Comparison of ENCODE assay signal across 2 cellular contexts in the genomic region with DNA sequence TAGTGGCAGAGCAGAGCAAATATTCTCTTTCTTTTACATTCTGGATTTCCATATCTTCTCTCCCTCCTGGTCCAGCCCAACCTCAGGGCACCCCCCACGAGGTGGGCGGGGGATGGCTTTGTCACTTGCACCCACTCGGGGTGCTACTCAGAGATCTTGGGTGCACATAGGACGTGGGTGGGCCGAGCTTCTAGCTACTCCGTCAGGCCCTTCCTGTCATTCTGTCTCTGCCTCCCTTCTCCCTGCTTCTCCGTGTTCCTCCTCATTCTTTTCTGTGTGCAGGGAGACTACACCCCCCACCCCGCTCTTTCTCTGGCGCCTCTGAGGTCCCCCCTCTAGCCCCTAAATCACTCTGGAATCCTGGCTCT.
TF ChIP-seq lines count a peak whose summit lies in the region.

No MANE protein-coding gene starts in this region.

TF ChIP-seq in K562, 482 proteins besides CTCF, POLR2A, EP300 and RAD21:
- TF ChIP-seq BRD9 (IDR thresholded peaks at IDR 0.05; ENCODE audit: low read depth, partially characterized antibody) = no peak
- TF ChIP-seq, protein P1, sequence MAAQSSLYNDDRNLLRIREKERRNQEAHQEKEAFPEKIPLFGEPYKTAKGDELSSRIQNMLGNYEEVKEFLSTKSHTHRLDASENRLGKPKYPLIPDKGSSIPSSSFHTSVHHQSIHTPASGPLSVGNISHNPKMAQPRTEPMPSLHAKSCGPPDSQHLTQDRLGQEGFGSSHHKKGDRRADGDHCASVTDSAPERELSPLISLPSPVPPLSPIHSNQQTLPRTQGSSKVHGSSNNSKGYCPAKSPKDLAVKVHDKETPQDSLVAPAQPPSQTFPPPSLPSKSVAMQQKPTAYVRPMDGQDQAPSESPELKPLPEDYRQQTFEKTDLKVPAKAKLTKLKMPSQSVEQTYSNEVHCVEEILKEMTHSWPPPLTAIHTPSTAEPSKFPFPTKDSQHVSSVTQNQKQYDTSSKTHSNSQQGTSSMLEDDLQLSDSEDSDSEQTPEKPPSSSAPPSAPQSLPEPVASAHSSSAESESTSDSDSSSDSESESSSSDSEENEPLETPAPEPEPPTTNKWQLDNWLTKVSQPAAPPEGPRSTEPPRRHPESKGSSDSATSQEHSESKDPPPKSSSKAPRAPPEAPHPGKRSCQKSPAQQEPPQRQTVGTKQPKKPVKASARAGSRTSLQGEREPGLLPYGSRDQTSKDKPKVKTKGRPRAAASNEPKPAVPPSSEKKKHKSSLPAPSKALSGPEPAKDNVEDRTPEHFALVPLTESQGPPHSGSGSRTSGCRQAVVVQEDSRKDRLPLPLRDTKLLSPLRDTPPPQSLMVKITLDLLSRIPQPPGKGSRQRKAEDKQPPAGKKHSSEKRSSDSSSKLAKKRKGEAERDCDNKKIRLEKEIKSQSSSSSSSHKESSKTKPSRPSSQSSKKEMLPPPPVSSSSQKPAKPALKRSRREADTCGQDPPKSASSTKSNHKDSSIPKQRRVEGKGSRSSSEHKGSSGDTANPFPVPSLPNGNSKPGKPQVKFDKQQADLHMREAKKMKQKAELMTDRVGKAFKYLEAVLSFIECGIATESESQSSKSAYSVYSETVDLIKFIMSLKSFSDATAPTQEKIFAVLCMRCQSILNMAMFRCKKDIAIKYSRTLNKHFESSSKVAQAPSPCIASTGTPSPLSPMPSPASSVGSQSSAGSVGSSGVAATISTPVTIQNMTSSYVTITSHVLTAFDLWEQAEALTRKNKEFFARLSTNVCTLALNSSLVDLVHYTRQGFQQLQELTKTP (IDR thresholded peaks at IDR 0.05; ENCODE audit: low read depth in 1 of 2, partially characterized antibody in 2 of 2) = no peak
- TF ChIP-seq EGR1 (conservative IDR thresholded peaks at IDR 0.05) = peak; percentile 54
- TF ChIP-seq DMBX1 (CRISPR knock-in tag; IDR thresholded peaks at IDR 0.05; ENCODE audit: borderline replicate concordance) = no peak
- TF ChIP-seq SOX6 (IDR thresholded peaks at IDR 0.05) = no peak
TF ChIP-seq in K562: peak in this region for 1.

TF ChIP-seq in HepG2, 621 proteins besides CTCF, POLR2A, EP300 and RAD21:
- TF ChIP-seq, protein P2, sequence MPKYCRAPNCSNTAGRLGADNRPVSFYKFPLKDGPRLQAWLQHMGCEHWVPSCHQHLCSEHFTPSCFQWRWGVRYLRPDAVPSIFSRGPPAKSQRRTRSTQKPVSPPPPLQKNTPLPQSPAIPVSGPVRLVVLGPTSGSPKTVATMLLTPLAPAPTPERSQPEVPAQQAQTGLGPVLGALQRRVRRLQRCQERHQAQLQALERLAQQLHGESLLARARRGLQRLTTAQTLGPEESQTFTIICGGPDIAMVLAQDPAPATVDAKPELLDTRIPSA (CRISPR knock-in tag; IDR thresholded peaks at IDR 0.05; ENCODE audit: borderline replicate concordance) = no peak
TF ChIP-seq in HepG2: peak in this region for 0.
